9 cellular contexts compared by ENCODE assay signal in genomic region chrX:49230500-49231232, GRCh38. TPM values are rescaled to one million over a fixed set of nuclear protein-coding genes. Genes with fewer than 3 reads are reported as not detected.
DNase-seq lines count a peak whose midpoint lies in the region; ATAC-seq and TF ChIP-seq lines count a peak whose summit lies in the region.
"Had no signal": no experiment of that assay in that cellular context is flagged by ENCODE, and none has a peak within 500 bp of the region (broad histone marks: within the 10 kb centered on the region; RNA-seq: fewer than 3 reads in every experiment).

No MANE protein-coding gene starts in this region.

- H3K36me3 ChIP-seq in gastroesophageal sphincter (no peaks in the 10 kb centered on the region), prostate gland (no peaks in the 10 kb centered on the region), upper lobe of left lung (no peaks in the 10 kb centered on the region)

- H3K4me3 ChIP-seq in gastroesophageal sphincter (peak overlapping the region in 1 of 2 donors; percentile 37), prostate gland (no peak overlapping the region), upper lobe of left lung (peak overlapping the region in 3 of 4 donors; percentile 35 to 47 (median 44))

- intact Hi-C loops in prostate gland (cut with DNase I) = no loop called here

- H3K27ac ChIP-seq in gastroesophageal sphincter (peak overlapping the region in 1 of 4 donors; percentile 48), prostate gland (no peak overlapping the region), upper lobe of left lung (peak overlapping the region; percentile 44 to 88 (median 76))

- ATAC-seq in GM21576 (IDR thresholded peaks at IDR 0.05; ENCODE audit: unreplicated experiment) (peak; percentile 55), gastroesophageal sphincter (peak; percentile 50), upper lobe of left lung (ENCODE audit: low FRiP score in 2 of 2) (peak; percentile 85 to 91)

- no peak for TF ChIP-seq EP300 in gastroesophageal sphincter (IDR thresholded peaks at IDR 0.05)
- no peak for TF ChIP-seq EP300 in upper lobe of left lung (IDR thresholded peaks at IDR 0.05)

- TF ChIP-seq CTCF in gastroesophageal sphincter (IDR thresholded peaks at IDR 0.05) (no peak), prostate gland (IDR thresholded peaks at IDR 0.05) (no peak), upper lobe of left lung (IDR thresholded peaks at IDR 0.05) (no peak)

- 60% methylated on average over 1 of the region's 44 CpGs; no CpG with 5 or more reads in 1 of the 2 donors for WGBS in gastroesophageal sphincter (ENCODE audit: low coverage in 1 of 2), 2 donors
- 14% methylated on average over 38 of the region's 44 CpGs for WGBS in prostate gland
- WGBS in upper lobe of left lung, 2 donors = 47% methylated on average over 43 of the region's 44 CpGs; no CpG with 5 or more reads in 1 of the 2 donors

- H3K27me3 ChIP-seq in gastroesophageal sphincter (peaks cover 15% of the 10 kb centered on the region), prostate gland (replicated peaks; ENCODE audit: insufficient read depth) (no peaks in the 10 kb centered on the region), upper lobe of left lung (no peaks in the 10 kb centered on the region)

- H3K4me1 ChIP-seq in gastroesophageal sphincter (peaks cover 0 to 6% (median 0%) of the 10 kb centered on the region in 3 donors), prostate gland (replicated peaks) (no peaks in the 10 kb centered on the region), upper lobe of left lung (peaks cover 0 to 7% (median 0%) of the 10 kb centered on the region in 4 donors)

- TF ChIP-seq POLR2A in gastroesophageal sphincter (IDR thresholded peaks at IDR 0.05) (no peak), prostate gland (IDR thresholded peaks at IDR 0.05) (no peak), upper lobe of left lung (IDR thresholded peaks at IDR 0.05) (peak in 1 of 4 donors; percentile 44)

- H3K9me3 ChIP-seq in gastroesophageal sphincter = no peaks in the 10 kb centered on the region
- H3K9me3 ChIP-seq in prostate gland = no peaks in the 10 kb centered on the region
- peaks cover 0 to 17% (median 0%) of the 10 kb centered on the region in 4 donors for H3K9me3 ChIP-seq in upper lobe of left lung

- DNase-seq in DMS 273 (lab: John Stamatoyannopoulos, UW; ENCODE audit: unreplicated experiment) (peak; percentile 75), NCI-H2196 treated with DMSO at 0.1 percent for 48 hours (lab: John Stamatoyannopoulos, UW; ENCODE audit: unreplicated experiment) (peak; percentile 59), activated T-cell treated with anti-CD3 and anti-CD28 coated beads for 48 hours (ENCODE audit: low read depth) (peak; percentile 62), prostate gland (ENCODE audit: low spot score) (peak; percentile 4), upper lobe of left lung (peak; percentile 84 to 93), GF-D8 (lab: John Stamatoyannopoulos, UW) (no peak)

RNA-seq across cellular contexts. Expression of gene CACNA1F, which starts 2.5 kb away (rescaled TPM):
- 1 to 10 TPM in 1 of 4 donors, not detected in 3; 1.7 TPM for total RNA-seq in gastroesophageal sphincter
- under 1 TPM in 1 of 2 donors, not detected in 1; 0.17 TPM for total RNA-seq in prostate gland
- total RNA-seq in upper lobe of left lung = 1 to 10 TPM in 4 of 6 donors, under 1 TPM in 2; 0.46 to 6.3 (median 1.7) TPM
- total RNA-seq: liver had no signal

RNA-seq across cellular contexts. Expression of gene CCDC22, which starts 4.6 kb away (rescaled TPM):
- total RNA-seq in gastroesophageal sphincter = 10 to 100 TPM; 10.7 to 17.9 (median 14.1) TPM
- total RNA-seq in prostate gland = 10 to 100 TPM; 21.8 to 25.0 TPM
- 10 to 100 TPM in 5 of 6 donors, 1 to 10 TPM in 1; 9.9 to 22.0 (median 18.6) TPM for total RNA-seq in upper lobe of left lung

RNA-seq across cellular contexts. Expression of gene SYP, which starts 30.7 kb away (rescaled TPM):
- total RNA-seq in gastroesophageal sphincter = 10 to 100 TPM in 1 of 4 donors, 1 to 10 TPM in 3; 2.9 to 10.5 (median 5.4) TPM
- 1 to 10 TPM in 1 of 2 donors, under 1 TPM in 1; 0.55 to 5.2 TPM for total RNA-seq in prostate gland
- 1 to 10 TPM; 2.1 to 8.0 (median 4.3) TPM for total RNA-seq in upper lobe of left lung

RNA-seq across cellular contexts. Expression of gene FOXP3, which starts 33.8 kb away (rescaled TPM):
- under 1 TPM in 1 of 4 donors, not detected in 3; 0.22 TPM for total RNA-seq in gastroesophageal sphincter
- total RNA-seq in prostate gland = 1 to 10 TPM in 1 of 2 donors, under 1 TPM in 1; 0.36 to 1.4 TPM
- under 1 TPM in 2 of 6 donors, not detected in 4; 0.23 to 0.54 TPM for total RNA-seq in upper lobe of left lung

RNA-seq across cellular contexts. Expression of gene PPP1R3F, which starts 38.9 kb away (rescaled TPM):
- total RNA-seq in gastroesophageal sphincter (10 to 100 TPM; 12.0 to 27.5 (median 17.0) TPM), prostate gland (10 to 100 TPM in 1 of 2 donors, 1 to 10 TPM in 1; 3.9 to 24.9 TPM), upper lobe of left lung (10 to 100 TPM in 2 of 6 donors, 1 to 10 TPM in 4; 3.3 to 14.9 (median 7.1) TPM)

Comparison
In these comparisons a context has a peak if more than half of its experiments do, and no peak if none do; other contexts are left out.
1. H3K27ac ChIP-seq: peak in upper lobe of left lung (4 of 4); none in prostate gland (0 of 2).
2. H3K4me3 ChIP-seq: peak in upper lobe of left lung (3 of 4); none in prostate gland (0 of 2).
3. Peak in every context shown above with its lines, with median percentiles within 50 percentile points of each other: ATAC-seq.